Comparison of ENCODE assay signal across 32 cellular contexts in the genomic region with DNA sequence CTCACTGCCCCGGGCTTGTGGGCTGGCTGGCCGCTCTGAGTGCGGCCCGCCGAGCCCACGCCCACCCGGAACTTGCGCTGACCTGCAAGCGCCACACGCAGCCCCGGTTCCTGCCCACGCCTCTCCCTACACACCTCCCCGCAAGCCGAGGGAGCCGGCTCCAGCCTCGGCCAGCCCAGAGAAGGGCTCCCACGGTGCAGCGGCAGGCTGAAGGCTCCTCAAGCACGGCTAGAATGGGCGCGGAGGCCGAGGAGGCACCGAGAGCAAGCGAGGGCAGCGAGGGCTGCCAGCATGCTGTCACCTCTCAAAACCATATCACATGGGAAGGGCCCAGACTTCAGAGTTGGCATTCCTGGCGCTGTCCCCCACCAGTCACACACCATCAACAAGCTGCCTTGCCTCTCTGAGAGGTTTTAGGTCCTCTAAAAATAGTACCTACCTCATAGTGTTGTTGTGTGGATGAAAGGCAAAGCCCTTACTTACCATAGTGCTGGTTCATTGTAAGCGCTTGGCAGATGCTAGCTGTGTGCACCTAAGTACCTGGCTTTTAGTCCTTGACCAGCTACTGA. TPM values are rescaled to one million over a fixed set of nuclear protein-coding genes. Genes with fewer than 3 reads are reported as not detected.
"Had no signal": no experiment of that assay in that cellular context is flagged by ENCODE, and none has a peak within 500 bp of the region (broad histone marks: within the 10 kb centered on the region; RNA-seq: fewer than 3 reads in every experiment).

No MANE protein-coding gene starts in this region.

- H3K36me3 ChIP-seq: left lung, pancreas, prostate gland, right lobe of liver, tibial nerve, vagina had no signal

- ATAC-seq: left cardiac atrium; left lung; mucosa of descending colon; naive thymus-derived CD4-positive, alpha-beta T cell; natural killer cell treated with Interleukin-12 subunit alpha and Interleukin-12 subunit beta and Interleukin-15 and Interleukin-18, amount 100 ng/mL, for 72 hours; pancreas; right lobe of liver; stimulated activated memory B cell treated with anti-CD40 and anti-IgM and Interleukin-4, amounts not matched to agents 10 μg/mL and 1 μg/mL and 100 μg/mL, for 72 hours; stimulated activated naive CD8-positive, alpha-beta T cell treated with anti-CD3 and anti-CD28 coated beads, Interleukin-15, amount 100 ng/mL, for 72 hours had no signal

- H3K27me3 ChIP-seq: hepatocyte, pancreas, right lobe of liver, tibial nerve, vagina had no signal

- H3K9me3 ChIP-seq: left lung, mucosa of descending colon, pancreas, prostate gland, right lobe of liver, tibial nerve, vagina had no signal

- H3K27ac ChIP-seq: hepatocyte, left lung, pancreas, prostate gland, right lobe of liver, tibial nerve, vagina had no signal

- H3K4me1 ChIP-seq: left lung, pancreas, right lobe of liver, tibial nerve, vagina had no signal

- H3K4me3 ChIP-seq: hepatocyte, left lung, lung, mucosa of descending colon, pancreas, prostate gland, right lobe of liver, smooth muscle cell, tibial nerve, vagina had no signal

- DNase-seq: kidney glomerular epithelial cell; left cardiac atrium; left lung; mesendoderm; midbrain; mucosa of descending colon; naive thymus-derived CD4-positive, alpha-beta T cell; pancreas; posterior cingulate gyrus; retina; stimulated activated CD4-positive, alpha-beta T cell treated with anti-CD3 and anti-CD28 coated beads, Interleukin-1b, Interleukin-23, amount 100 ng/mL, for 48 hours; stimulated activated CD4-positive, alpha-beta T cell treated with anti-CD3 and anti-CD28 coated beads, Interleukin-2, amount 100 ng/mL, for 48 hours; stimulated activated CD4-positive, alpha-beta T cell treated with anti-CD3 and anti-CD28 coated beads, Interleukin-4, amount 100 ng/mL, for 4 hours; stimulated activated CD8-positive, alpha-beta memory T cell treated with anti-CD3 and anti-CD28 coated beads, Interleukin-4, amount 100 ng/mL, for 48 hours; stimulated activated naive CD4-positive, alpha-beta T cell treated with Interleukin-2 at 50 U/mL for 16 hours; stimulated activated naive CD8-positive, alpha-beta T cell treated with anti-CD3 and anti-CD28 coated beads, Interleukin-15, amount 100 ng/mL, for 72 hours; substantia nigra had no signal

RNA-seq across cellular contexts. Expression of a gene that starts 13.4 kb away (rescaled TPM):
- total RNA-seq: left cardiac atrium; lower leg skin; myocyte; naive thymus-derived CD4-positive, alpha-beta T cell; natural killer cell treated with Interleukin-12 subunit alpha and Interleukin-12 subunit beta and Interleukin-15 and Interleukin-18, amount 100 ng/mL, for 72 hours; omental fat pad; skeletal muscle tissue; smooth muscle cell; temporal lobe; tibial nerve; urinary bladder; vagina had no signal
